ENCODE assay signal across 8 cellular contexts in the genomic region with DNA sequence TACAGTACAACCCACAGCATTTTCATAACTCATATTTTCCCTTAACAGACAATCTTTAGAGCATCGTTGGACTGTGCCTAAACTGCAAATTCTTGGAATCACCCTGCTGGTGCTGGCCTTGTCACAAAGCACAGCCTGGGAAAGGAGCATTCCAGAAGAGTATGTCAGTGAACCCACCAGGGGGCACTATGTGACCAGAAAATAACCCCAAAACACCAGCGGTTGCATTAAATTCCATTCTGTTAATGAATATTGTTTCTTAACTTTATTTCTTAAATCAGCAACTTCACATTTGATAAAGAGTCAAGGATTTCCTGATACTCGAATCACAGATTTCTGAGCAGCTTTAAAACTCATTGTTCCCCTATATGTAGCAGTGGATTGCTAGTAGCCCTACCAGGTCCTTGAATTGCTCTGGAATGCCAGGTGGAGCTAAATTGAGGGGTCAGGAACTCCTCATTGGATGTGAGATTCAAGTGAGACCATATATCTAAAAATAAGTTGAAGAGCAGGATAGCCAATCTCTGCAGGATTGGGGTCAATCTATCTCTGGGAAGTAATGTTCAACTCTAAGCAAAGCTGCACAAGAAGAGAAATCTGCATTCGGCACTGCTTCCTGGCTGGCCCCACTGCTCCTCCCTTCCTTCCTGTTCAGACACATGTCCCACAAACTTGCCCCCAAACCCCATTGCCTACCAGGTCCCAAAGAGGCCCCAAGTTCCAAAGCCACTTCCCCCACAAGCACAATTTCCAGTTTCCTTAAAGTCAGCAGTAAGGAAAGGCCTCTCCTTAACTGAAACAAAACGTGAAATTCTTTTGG. TPM values are rescaled to one million over a fixed set of nuclear protein-coding genes. Genes with fewer than 3 reads are reported as not detected.
DNase-seq lines count a peak whose midpoint lies in the region; ATAC-seq and TF ChIP-seq lines count a peak whose summit lies in the region.

No MANE protein-coding gene starts in this region.

- H3K4ac ChIP-seq in IMR-90 (ENCODE audit: low read depth, low read length): no peak overlapping the region

- CTCF ChIA-PET in IMR-90 (lab: Yijun Ruan, JAX): interaction anchor here (0.5 to 1.7 kb wide), 11 partner anchors 15 to 1052 kb away, joined by 3 to 11 read pairs (median 3); no protein-coding TSS in a partner anchor

- dilution Hi-C loops in IMR-90 (cut with HindIII; ENCODE audit: low sequenced_read_pairs, unreplicated experiment): loop anchor here (25.0 kb wide), 1 partner anchor 229 kb away; no protein-coding TSS in a partner anchor

- no peak overlapping the region for H4K5ac ChIP-seq in IMR-90 (ENCODE audit: low read depth, low read length)

- no peak overlapping the region for H3K9ac ChIP-seq in IMR-90 (ENCODE audit: low read depth, low read length)

- H3K36me3 ChIP-seq in IMR-90 (ENCODE audit: control insufficient read depth, insufficient read depth, low read length) (no peaks in the 10 kb centered on the region), tibial artery (no peaks in the 10 kb centered on the region)

- peak; percentile 91 for TF ChIP-seq RAD21 in IMR-90 (IDR thresholded peaks at IDR 0.05; ENCODE audit: low read length)

- H3K27ac ChIP-seq in IMR-90 (ENCODE audit: insufficient read depth, low read length) (no peak overlapping the region), tibial artery (no peak overlapping the region)

- H2BK120ac ChIP-seq in IMR-90 (ENCODE audit: low read depth, low read length): no peak overlapping the region

- no peak for TF ChIP-seq POLR2A in IMR-90 (IDR thresholded peaks at IDR 0.05; ENCODE audit: low read depth, low read length)

- no peak overlapping the region for H2BK5ac ChIP-seq in IMR-90 (ENCODE audit: low read depth, low read length, poor library complexity, severe bottlenecking)

- H3K9me3 ChIP-seq in IMR-90 (ENCODE audit: control insufficient read depth, insufficient read depth, low read length) (no peaks in the 10 kb centered on the region), tibial artery (no peaks in the 10 kb centered on the region)

- DNase-seq in DMS53 (lab: John Stamatoyannopoulos, UW) (peak; percentile 82), IMR-90 (peak; percentile 72), RPMI7951 (ENCODE audit: low read depth) (peak; percentile 54), fibroblast of pulmonary artery (ENCODE audit: low read depth) (peak; percentile 82), nucleus accumbens (lab: John Stamatoyannopoulos, UW) (peak in 48 of 56 donors; percentile 2 to 87 (median 58)), tibial artery (peak in 1 of 2 donors; percentile 49)
- peak; percentile 14 to 35 for DNase-seq in activated T-helper 1 cell treated with anti-CD3 and anti-CD28 coated beads, Interleukin-2, amount 50 U/mL, for 16 hours (ENCODE audit: low read depth in 1 of 2, low spot score in 1 of 2)

- H3K23ac ChIP-seq in IMR-90 (ENCODE audit: low read depth, low read length): no peak overlapping the region

- POLR2A ChIA-PET in IMR-90 (lab: Charles Lee; ENCODE audit: unreplicated experiment): interaction anchor here (0.5 kb wide), 1 partner anchor 233 kb away, joined by 3 read pairs; no protein-coding TSS in a partner anchor

- no peak overlapping the region for H3K56ac ChIP-seq in IMR-90 (ENCODE audit: extremely low read depth, insufficient read depth, low read length)

- H2BK15ac ChIP-seq in IMR-90 (ENCODE audit: low read depth, low read length): no peak overlapping the region

- ATAC-seq in IMR-90 (ENCODE audit: low read depth) (peak; percentile 90), GM21360 (IDR thresholded peaks at IDR 0.05; ENCODE audit: unreplicated experiment) (no peak)

- H3K4me2 ChIP-seq in IMR-90 (ENCODE audit: low read depth, low read length): no peak overlapping the region

- no CpG with 5 or more reads among the region's 5 CpGs for WGBS in IMR-90 (ENCODE audit: extremely low coverage in 2 of 2, insufficient read length in 1 of 2), 2 experiments

- no peak overlapping the region for H3K14ac ChIP-seq in IMR-90 (replicated peaks; ENCODE audit: low read depth, low read length)

- H3K79me1 ChIP-seq in IMR-90 (ENCODE audit: low read depth in 1 of 2, low read length in 2 of 2): no peaks in the 10 kb centered on the region

- H3K4me3 ChIP-seq in IMR-90 (ENCODE audit: insufficient read depth, low read depth, low read length) (no peak overlapping the region), fibroblast of pulmonary artery (replicated peaks; ENCODE audit: low read depth, low read length) (no peak overlapping the region), tibial artery (no peak overlapping the region)

- no peaks in the 10 kb centered on the region for H4K20me1 ChIP-seq in IMR-90 (ENCODE audit: insufficient read depth, low read length)

- no peak overlapping the region for H2BK20ac ChIP-seq in IMR-90 (ENCODE audit: low read depth, low read length)

- intact Hi-C loops in IMR-90 (cut with micrococcal nuclease): loop anchor here (1.0 to 10.0 kb wide), 6 partner anchors 84 to 1057 kb away; a partner anchor contains a TSS
- intact Hi-C loops in tibial artery (cut with DNase I; ENCODE audit: low total_unique reads): loop anchor here (2.0 to 10.0 kb wide), 2 partner anchors 225 to 593 kb away; no protein-coding TSS in a partner anchor

- no peak overlapping the region for H2AK5ac ChIP-seq in IMR-90 (ENCODE audit: low read depth, low read length)

- peak overlapping the region; percentile 36 for H2AFZ ChIP-seq in IMR-90 (replicated peaks; ENCODE audit: low read length, poor library complexity)

- no peak overlapping the region for H4K8ac ChIP-seq in IMR-90 (ENCODE audit: low read depth in 2 of 2, low read length in 2 of 2)

- H3K4me1 ChIP-seq in IMR-90 (ENCODE audit: control insufficient read depth, insufficient read depth, low read length) (no peaks in the 10 kb centered on the region), tibial artery (no peaks in the 10 kb centered on the region)

- BruUV-seq in IMR-90 (replicated peaks; lab: Mats Ljungman, UMichigan): no TSS peak

- in situ Hi-C loops in IMR-90 (cut with MboI; ENCODE audit: low sequenced_read_pairs): loop anchor here (5.0 to 25.0 kb wide), 2 partner anchors 224 to 1054 kb away; no protein-coding TSS in a partner anchor

- TF ChIP-seq CTCF in IMR-90 (conservative IDR thresholded peaks at IDR 0.05; ENCODE audit: low read depth, low read length) (peak; percentile 92), fibroblast of pulmonary artery (IDR thresholded peaks at IDR 0.05; ENCODE audit: low read length, missing control alignments) (peak; percentile 71), tibial artery (IDR thresholded peaks at IDR 0.05) (peak; percentile 80 to 90)

- H4K91ac ChIP-seq in IMR-90 (ENCODE audit: insufficient read depth, low read depth, low read length): no peak overlapping the region

- no peaks in the 10 kb centered on the region; the same call in 1 of the 2 replicates for H3K9me1 ChIP-seq in IMR-90 (ENCODE audit: insufficient read depth, low read length)

- H3K27me3 ChIP-seq in IMR-90 (ENCODE audit: control insufficient read depth, insufficient read depth, low read length) (peaks cover 5% of the 10 kb centered on the region; the same call in 1 of the 2 replicates), tibial artery (no peaks in the 10 kb centered on the region)

- H3K18ac ChIP-seq in IMR-90 (ENCODE audit: low read depth, low read length): no peak overlapping the region

- peak overlapping the region; percentile 34 for H2AK9ac ChIP-seq in IMR-90 (replicated peaks; ENCODE audit: low read depth, low read length, poor library complexity)

TF ChIP-seq in IMR-90, 13 proteins besides CTCF, POLR2A, EP300 and RAD21:
- TF ChIP-seq SMC3 (IDR thresholded peaks at IDR 0.05; ENCODE audit: low read depth, low read length) (peak; percentile 96), RFX5 (IDR thresholded peaks at IDR 0.05; ENCODE audit: low read depth, low read length) (no peak), BHLHE40 (IDR thresholded peaks at IDR 0.05; ENCODE audit: low read depth, low read length) (no peak)

RNA-seq across cellular contexts. Expression of a gene that starts 12.7 kb away (rescaled TPM):
- total RNA-seq in IMR-90 (2012; rRNA removed): 26.2 and 33.3 TPM in 2 replicates
- 23.9 and 25.6 TPM in 2 replicates for polyA plus RNA-seq in IMR-90 (2012; rRNA removed)
- 24.6 and 26.8 TPM in 2 replicates for polyA plus RNA-seq in IMR-90 (2012; cell fraction: cytosol; rRNA removed)
- 9.4 and 14.7 TPM in 2 replicates for polyA plus RNA-seq in IMR-90 (2012; cell fraction: nucleus; rRNA removed; ENCODE audit: low replicate concordance)
- total RNA-seq in RPMI7951 (2014; rRNA removed; shearing (Covaris generic)): 15.4 and 22.5 TPM in 2 replicates
